13 cellular contexts compared by ENCODE assay signal in the genomic region with DNA sequence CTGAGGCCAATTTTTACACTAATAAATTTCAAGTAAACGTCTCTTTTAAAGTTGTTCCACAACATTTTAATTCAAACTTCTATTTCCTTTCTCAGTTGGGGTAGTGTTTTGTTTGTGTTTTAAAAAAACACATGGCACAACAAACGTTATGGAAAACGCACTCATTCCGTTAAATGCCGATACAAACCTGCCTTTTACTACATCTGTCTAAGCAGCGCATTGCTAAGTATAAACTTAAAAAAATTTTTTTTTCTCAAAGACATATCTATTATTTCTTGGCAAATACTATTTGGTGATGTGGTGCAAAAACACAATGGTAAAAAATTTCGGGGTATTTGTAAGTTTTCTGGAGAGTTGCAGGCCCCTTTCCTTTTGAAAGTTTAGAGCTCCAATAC. TPM values are rescaled to one million over a fixed set of nuclear protein-coding genes. Genes with fewer than 3 reads are reported as not detected.
DNase-seq lines count a peak whose midpoint lies in the region; ATAC-seq and TF ChIP-seq lines count a peak whose summit lies in the region.
"Had no signal": no experiment of that assay in that cellular context is flagged by ENCODE, and none has a peak within 500 bp of the region (broad histone marks: within the 10 kb centered on the region; RNA-seq: fewer than 3 reads in every experiment).

No MANE protein-coding gene starts in this region.

- peak overlapping the region; percentile 95 for H3K4me3 Mint-ChIP-seq in nephron progenitor cell
- H3K4me3 Mint-ChIP-seq in activated T-helper 1 cell treated with anti-CD3 and anti-CD28 coated beads, Interleukin-12 subunit alpha, Interleukin-12 subunit beta, Interleukin-2, Interleukin-4 antibody, amounts not matched to agents 30 ng/mL and 10 ng/mL and 1 ng/mL, durations not matched to agents 14 hours and 24 hours and 36 hours, result no peak overlapping the region

- peaks cover 0 to 24% (median 0%) of the 10 kb centered on the region in 7 donors for H3K27me3 ChIP-seq in heart right ventricle
- no peaks in the 10 kb centered on the region for H3K27me3 ChIP-seq in ectodermal cell (ENCODE audit: control insufficient read depth, insufficient read depth, low read length, poor library complexity, severe bottlenecking)
- H3K27me3 ChIP-seq in vagina, result no peaks in the 10 kb centered on the region

- DNase-seq in heart right ventricle (no peak), Right ventricle myocardium superior (no peak), nephron progenitor cell (no peak), vagina (ENCODE audit: extremely low spot score in 2 of 2) (no peak), DMS153 (lab: John Stamatoyannopoulos, UW) (no peak), globus pallidus (ENCODE audit: low spot score) (no peak)
- DNase-seq in activated T-helper 1 cell treated with anti-CD3 and anti-CD28 coated beads, Interleukin-12 subunit alpha, Interleukin-12 subunit beta, Interleukin-2, Interleukin-4 antibody, amounts not matched to agents 30 ng/mL and 10 ng/mL and 1 ng/mL, durations not matched to agents 14 hours and 24 hours and 36 hours (ENCODE audit: low spot score), result no peak
- DNase-seq: NCI-H2227 treated with DMSO at 0.1 percent for 48 hours; stimulated activated naive CD8-positive, alpha-beta T cell treated with anti-CD3 and anti-CD28 coated beads, Interleukin-15, amount 100 ng/mL, for 72 hours had no signal

- H3K9me3 Mint-ChIP-seq in nephron progenitor cell, result no peaks in the 10 kb centered on the region
- H3K9me3 Mint-ChIP-seq in activated T-helper 1 cell treated with anti-CD3 and anti-CD28 coated beads, Interleukin-12 subunit alpha, Interleukin-12 subunit beta, Interleukin-2, Interleukin-4 antibody, amounts not matched to agents 30 ng/mL and 10 ng/mL and 1 ng/mL, durations not matched to agents 14 hours and 24 hours and 36 hours, result no peaks in the 10 kb centered on the region
- H3K9me3 Mint-ChIP-seq: stimulated activated naive CD8-positive, alpha-beta T cell treated with anti-CD3 and anti-CD28 coated beads, Interleukin-15, amount 100 ng/mL, for 72 hours had no signal

- H3K9me3 ChIP-seq in heart right ventricle (no peaks in the 10 kb centered on the region), ectodermal cell (ENCODE audit: control insufficient read depth, low read length) (no peaks in the 10 kb centered on the region), vagina (no peaks in the 10 kb centered on the region)
- H3K9me3 ChIP-seq: BLaER1 treated with 17β-estradiol and CSF1 and Interleukin-3, amounts not matched to agents 10 nM and 100 nM had no signal

- H3K27me3 Mint-ChIP-seq in nephron progenitor cell (ENCODE audit: low read depth, poor library complexity), result no peaks in the 10 kb centered on the region
- H3K27me3 Mint-ChIP-seq in activated T-helper 1 cell treated with anti-CD3 and anti-CD28 coated beads, Interleukin-12 subunit alpha, Interleukin-12 subunit beta, Interleukin-2, Interleukin-4 antibody, amounts not matched to agents 30 ng/mL and 10 ng/mL and 1 ng/mL, durations not matched to agents 14 hours and 24 hours and 36 hours (ENCODE audit: insufficient read depth), result peaks cover 46% of the 10 kb centered on the region

- H3K27ac ChIP-seq in heart right ventricle, result peak overlapping the region in 9 of 10 donors; percentile 97 to 99 (median 98)
- H3K27ac ChIP-seq in ectodermal cell (ENCODE audit: insufficient read depth, low read depth, low read length, poor library complexity, severe bottlenecking), result peak overlapping the region; percentile 99
- H3K27ac ChIP-seq in vagina, result peak overlapping the region; percentile 99
- H3K27ac ChIP-seq: BLaER1 treated with 17β-estradiol and CSF1 and Interleukin-3, amounts not matched to agents 10 nM and 100 nM had no signal

- peak overlapping the region in 8 of 10 donors; percentile 65 to 82 (median 76) for H3K4me3 ChIP-seq in heart right ventricle
- peak overlapping the region; percentile 87 for H3K4me3 ChIP-seq in ectodermal cell (ENCODE audit: insufficient read depth, low read depth, low read length)
- H3K4me3 ChIP-seq in vagina, result peak overlapping the region; percentile 77 to 83

- H3K27ac Mint-ChIP-seq in nephron progenitor cell, result peak overlapping the region; percentile 99
- H3K27ac Mint-ChIP-seq in activated T-helper 1 cell treated with anti-CD3 and anti-CD28 coated beads, Interleukin-12 subunit alpha, Interleukin-12 subunit beta, Interleukin-2, Interleukin-4 antibody, amounts not matched to agents 30 ng/mL and 10 ng/mL and 1 ng/mL, durations not matched to agents 14 hours and 24 hours and 36 hours, result no peak overlapping the region

- H3K4me1 ChIP-seq in heart right ventricle (peaks cover 0 to 55% (median 25%) of the 10 kb centered on the region in 9 donors), ectodermal cell (ENCODE audit: control insufficient read depth, insufficient read depth, low read length) (peaks cover 30% of the 10 kb centered on the region), vagina (peaks cover 53% of the 10 kb centered on the region)

- intact Hi-C loops in heart right ventricle (cut with DNase I) (no loop called here), Right ventricle myocardium superior (cut with DNase I) (no loop called here), vagina (cut with DNase I) (no loop called here)
- intact Hi-C loops in activated T-helper 1 cell treated with anti-CD3 and anti-CD28 coated beads, Interleukin-12 subunit alpha, Interleukin-12 subunit beta, Interleukin-2, Interleukin-4 antibody, amounts not matched to agents 30 ng/mL and 10 ng/mL and 1 ng/mL, durations not matched to agents 14 hours and 24 hours and 36 hours (cut with micrococcal nuclease), result loop anchor here (10.0 kb wide), 3 partner anchors 349 to 1841 kb away; partner anchors contain the start of gene PIP4K2A

- no peaks in the 10 kb centered on the region for H3K36me3 ChIP-seq in heart right ventricle
- H3K36me3 ChIP-seq in ectodermal cell (ENCODE audit: control insufficient read depth, insufficient read depth, low read length), result no peaks in the 10 kb centered on the region
- no peaks in the 10 kb centered on the region for H3K36me3 ChIP-seq in vagina
- H3K36me3 ChIP-seq: BLaER1 treated with 17β-estradiol and CSF1 and Interleukin-3, amounts not matched to agents 10 nM and 100 nM had no signal

- TF ChIP-seq CTCF in heart right ventricle (IDR thresholded peaks at IDR 0.05) (no peak), nephron progenitor cell (IDR thresholded peaks at IDR 0.05) (no peak), vagina (IDR thresholded peaks at IDR 0.05) (no peak)

- no peaks in the 10 kb centered on the region for H3K36me3 Mint-ChIP-seq in nephron progenitor cell (ENCODE audit: low read depth)
- peaks cover 9% of the 10 kb centered on the region for H3K36me3 Mint-ChIP-seq in activated T-helper 1 cell treated with anti-CD3 and anti-CD28 coated beads, Interleukin-12 subunit alpha, Interleukin-12 subunit beta, Interleukin-2, Interleukin-4 antibody, amounts not matched to agents 30 ng/mL and 10 ng/mL and 1 ng/mL, durations not matched to agents 14 hours and 24 hours and 36 hours (ENCODE audit: low read depth)

- TF ChIP-seq POLR2A in vagina (IDR thresholded peaks at IDR 0.05), result no peak

- H3K4me1 Mint-ChIP-seq in nephron progenitor cell, result peaks cover 65% of the 10 kb centered on the region
- peaks cover 53% of the 10 kb centered on the region for H3K4me1 Mint-ChIP-seq in activated T-helper 1 cell treated with anti-CD3 and anti-CD28 coated beads, Interleukin-12 subunit alpha, Interleukin-12 subunit beta, Interleukin-2, Interleukin-4 antibody, amounts not matched to agents 30 ng/mL and 10 ng/mL and 1 ng/mL, durations not matched to agents 14 hours and 24 hours and 36 hours (ENCODE audit: low read depth)

- WGBS in heart right ventricle, 2 donors, result 31 to 50% methylated on average over 7 of the region's 7 CpGs
- WGBS in ectodermal cell, 2 experiments, result 7 to 12% methylated on average over 3 to 7 of the region's 7 CpGs

- ATAC-seq in heart right ventricle, result no peak
- ATAC-seq in Right ventricle myocardium superior (ENCODE audit: poor library complexity), result no peak
- ATAC-seq: GM12878; sciatic nerve; stimulated activated naive CD8-positive, alpha-beta T cell treated with anti-CD3 and anti-CD28 coated beads, Interleukin-15, amount 100 ng/mL, for 72 hours had no signal

RNA-seq across cellular contexts. Expression of gene SKIDA1, which starts 1.4 kb away (rescaled TPM):
- total RNA-seq in heart right ventricle (1 to 10 TPM; 1.9 to 6.4 (median 3.3) TPM), Right ventricle myocardium superior (3.3 TPM), vagina (2.7 TPM)
- under 1 TPM; 0.23 to 0.44 TPM for polyA plus RNA-seq in heart right ventricle
- polyA plus RNA-seq in ectodermal cell (2013, experiment 1 of 4), result 126 TPM
- polyA plus RNA-seq in ectodermal cell (2013, experiment 2 of 4), result 107 TPM
- polyA plus RNA-seq in ectodermal cell (2013, experiment 3 of 4), result 98.2 TPM
- polyA plus RNA-seq in ectodermal cell (2013, experiment 4 of 4), result 116 TPM
- 0.05 and 0.15 TPM in 2 replicates for total RNA-seq in activated T-helper 1 cell treated with anti-CD3 and anti-CD28 coated beads, Interleukin-12 subunit alpha, Interleukin-12 subunit beta, Interleukin-2, Interleukin-4 antibody, amounts not matched to agents 30 ng/mL and 10 ng/mL and 1 ng/mL, durations not matched to agents 14 hours and 24 hours and 36 hours

RNA-seq across cellular contexts. Expression of gene MLLT10, which starts 9.9 kb away (rescaled TPM):
- total RNA-seq in heart right ventricle (10 to 100 TPM; 18.9 to 28.4 (median 24.6) TPM), Right ventricle myocardium superior (22.9 TPM), vagina (53.3 TPM)
- polyA plus RNA-seq in heart right ventricle, result 10 to 100 TPM in 1 of 2 donors, 1 to 10 TPM in 1; 8.5 to 41.1 TPM
- polyA plus RNA-seq in ectodermal cell (2013, experiment 1 of 4), result 56.5 TPM
- polyA plus RNA-seq in ectodermal cell (2013, experiment 2 of 4), result 63.5 TPM
- 51.2 TPM for polyA plus RNA-seq in ectodermal cell (2013, experiment 3 of 4)
- 51.5 TPM for polyA plus RNA-seq in ectodermal cell (2013, experiment 4 of 4)
- 40.9 and 43.1 TPM in 2 replicates for total RNA-seq in activated T-helper 1 cell treated with anti-CD3 and anti-CD28 coated beads, Interleukin-12 subunit alpha, Interleukin-12 subunit beta, Interleukin-2, Interleukin-4 antibody, amounts not matched to agents 30 ng/mL and 10 ng/mL and 1 ng/mL, durations not matched to agents 14 hours and 24 hours and 36 hours
